38 cellular contexts compared by ENCODE assay signal in the genomic region with DNA sequence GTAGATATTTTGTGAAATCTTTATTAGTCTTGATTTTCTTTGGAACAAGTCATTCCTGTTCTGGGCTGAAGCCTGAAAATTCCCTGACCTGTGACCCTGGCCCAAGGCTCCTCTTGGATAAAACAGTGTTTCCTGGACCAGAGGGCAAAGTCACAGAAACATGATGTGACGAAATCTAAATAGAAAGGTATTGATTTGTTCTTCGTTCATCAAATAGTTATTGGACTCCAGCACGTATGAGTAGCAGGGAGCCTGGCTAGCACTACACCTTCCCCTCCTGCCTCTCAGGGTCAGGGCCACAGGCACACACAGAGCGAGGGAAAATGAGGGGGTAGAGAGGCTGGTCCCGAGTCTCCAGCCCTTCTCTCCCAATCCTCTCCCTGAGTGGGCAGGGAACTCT. TPM values are rescaled to one million over a fixed set of nuclear protein-coding genes. Genes with fewer than 3 reads are reported as not detected.
"Had no signal": no experiment of that assay in that cellular context is flagged by ENCODE, and none has a peak within 500 bp of the region (broad histone marks: within the 10 kb centered on the region; RNA-seq: fewer than 3 reads in every experiment).

No MANE protein-coding gene starts in this region.

- H3K27ac ChIP-seq: brain microvascular endothelial cell, cardiac muscle cell, PC-9, RWPE1, WERI-Rb-1 had no signal

- H3K9me3 Mint-ChIP-seq: activated CD8-positive, alpha-beta T cell treated with anti-CD3 and anti-CD28 coated beads for 36 hours; activated naive CD4-positive, alpha-beta T cell treated with anti-CD3 and anti-CD28 coated beads, Interleukin-2, amount 10 ng/mL, durations not matched to agents 7 days and 5 days; activated naive CD8-positive, alpha-beta T cell treated with anti-CD3 and anti-CD28 coated beads, Interleukin-2, amount 50 U/mL, for 24 hours; activated T-cell treated with anti-CD3 and anti-CD28 coated beads, Interleukin-2, amount 50 U/mL, for 4 hours; central memory CD8-positive, alpha-beta T cell had no signal

- H3K27ac Mint-ChIP-seq: activated CD8-positive, alpha-beta T cell treated with anti-CD3 and anti-CD28 coated beads for 36 hours; activated naive CD4-positive, alpha-beta T cell treated with anti-CD3 and anti-CD28 coated beads, Interleukin-2, amount 10 ng/mL, durations not matched to agents 7 days and 5 days; activated naive CD8-positive, alpha-beta T cell; activated naive CD8-positive, alpha-beta T cell treated with anti-CD3 and anti-CD28 coated beads, Interleukin-2, amount 50 U/mL, for 24 hours had no signal

- H3K4me3 Mint-ChIP-seq: activated CD8-positive, alpha-beta T cell treated with anti-CD3 and anti-CD28 coated beads for 36 hours; activated naive CD4-positive, alpha-beta T cell treated with anti-CD3 and anti-CD28 coated beads, Interleukin-2, amount 10 ng/mL, durations not matched to agents 7 days and 5 days; activated naive CD8-positive, alpha-beta T cell; activated naive CD8-positive, alpha-beta T cell treated with anti-CD3 and anti-CD28 coated beads, Interleukin-2, amount 50 U/mL, for 24 hours; activated T-cell treated with anti-CD3 and anti-CD28 coated beads, Interleukin-2, amount 50 U/mL, for 4 hours; central memory CD8-positive, alpha-beta T cell had no signal

- H3K27me3 Mint-ChIP-seq: activated CD8-positive, alpha-beta T cell treated with anti-CD3 and anti-CD28 coated beads for 36 hours; activated naive CD8-positive, alpha-beta T cell; activated naive CD8-positive, alpha-beta T cell treated with anti-CD3 and anti-CD28 coated beads, Interleukin-2, amount 50 U/mL, for 24 hours had no signal

- FAIRE-seq: RCC 7860 had no signal

- H3K4me3 ChIP-seq: cardiac muscle cell, PC-9 had no signal

- H3K4me1 Mint-ChIP-seq: activated naive CD4-positive, alpha-beta T cell treated with anti-CD3 and anti-CD28 coated beads, Interleukin-2, amount 10 ng/mL, durations not matched to agents 7 days and 5 days; activated naive CD8-positive, alpha-beta T cell treated with anti-CD3 and anti-CD28 coated beads, Interleukin-2, amount 50 U/mL, for 24 hours; central memory CD8-positive, alpha-beta T cell had no signal

- H3K36me3 Mint-ChIP-seq: activated naive CD4-positive, alpha-beta T cell treated with anti-CD3 and anti-CD28 coated beads, Interleukin-2, amount 10 ng/mL, durations not matched to agents 7 days and 5 days; activated naive CD8-positive, alpha-beta T cell had no signal

- DNase-seq: activated CD4-positive, alpha-beta T cell treated with anti-CD3 and anti-CD28 coated beads for 1 hour; activated CD4-positive, alpha-beta T cell treated with anti-CD3 and anti-CD28 coated beads for 48 hours; activated CD4-positive, alpha-beta T cell treated with anti-CD3 and anti-CD28 coated beads, Interleukin-2, amount 50 U/mL, for 4 hours; activated CD4-positive, CD25-positive, alpha-beta regulatory T cell; activated CD8-positive, alpha-beta T cell treated with anti-CD3 and anti-CD28 coated beads for 36 hours; activated effector memory CD4-positive, alpha-beta T cell treated with Interleukin-2 at 50 U/mL for 16 hours; activated naive CD4-positive, alpha-beta T cell treated with anti-CD3 and anti-CD28 coated beads, Interleukin-2, amount 10 ng/mL, durations not matched to agents 7 days and 5 days; activated naive CD8-positive, alpha-beta T cell treated with anti-CD3 and anti-CD28 coated beads, Interleukin-2, amount 50 U/mL, for 24 hours; activated T-cell treated with anti-CD3 and anti-CD28 coated beads, Interleukin-2, amount 50 U/mL, for 4 hours; anterior cingulate cortex; brain microvascular endothelial cell; MM.1S; MV-4-11; NCI-H1092; NCI-H1436 treated with DMSO at 0.1 percent for 48 hours; NCI-H1694 treated with DMSO at 0.1 percent for 48 hours; NCI-H2029; NCI-H345; NCI-H524 treated with DMSO at 0.1 percent for 48 hours; NK-92 treated with Interleukin-12 subunit alpha and Interleukin-12 subunit beta, amount 100 ng/mL, for 24 hours; PC-9; SIG-M5; SW 1271; T-helper 1 cell; T-helper 2 cell; T-helper 9 cell; WERI-Rb-1 had no signal

- ATAC-seq: activated CD8-positive, alpha-beta T cell treated with anti-CD3 and anti-CD28 coated beads for 36 hours; activated naive CD8-positive, alpha-beta T cell treated with anti-CD3 and anti-CD28 coated beads, Interleukin-2, amount 50 U/mL, for 24 hours; activated T-cell treated with anti-CD3 and anti-CD28 coated beads, Interleukin-2, amount 50 U/mL, for 4 hours; Right ventricle myocardium inferior had no signal

- H3K36me3 ChIP-seq: brain microvascular endothelial cell, cardiac muscle cell, WERI-Rb-1 had no signal

- H3K27me3 ChIP-seq: brain microvascular endothelial cell, cardiac muscle cell had no signal

RNA-seq across cellular contexts. Expression of a gene that starts 1.7 kb away (rescaled TPM):
- total RNA-seq: activated CD8-positive, alpha-beta memory T cell treated with anti-CD3 and anti-CD28 coated beads for 36 hours; activated CD8-positive, alpha-beta T cell treated with anti-CD3 and anti-CD28 coated beads for 36 hours; activated T-cell treated with anti-CD3 and anti-CD28 coated beads, Interleukin-2, amount 50 U/mL, for 4 hours; cardiac muscle cell; chondrocyte; LHCN-M2; NCI-H460; OCI-LY7; PC-9; Right ventricle myocardium inferior had no signal
- polyA plus RNA-seq: cardiac muscle cell had no signal
